In the genomic region with DNA sequence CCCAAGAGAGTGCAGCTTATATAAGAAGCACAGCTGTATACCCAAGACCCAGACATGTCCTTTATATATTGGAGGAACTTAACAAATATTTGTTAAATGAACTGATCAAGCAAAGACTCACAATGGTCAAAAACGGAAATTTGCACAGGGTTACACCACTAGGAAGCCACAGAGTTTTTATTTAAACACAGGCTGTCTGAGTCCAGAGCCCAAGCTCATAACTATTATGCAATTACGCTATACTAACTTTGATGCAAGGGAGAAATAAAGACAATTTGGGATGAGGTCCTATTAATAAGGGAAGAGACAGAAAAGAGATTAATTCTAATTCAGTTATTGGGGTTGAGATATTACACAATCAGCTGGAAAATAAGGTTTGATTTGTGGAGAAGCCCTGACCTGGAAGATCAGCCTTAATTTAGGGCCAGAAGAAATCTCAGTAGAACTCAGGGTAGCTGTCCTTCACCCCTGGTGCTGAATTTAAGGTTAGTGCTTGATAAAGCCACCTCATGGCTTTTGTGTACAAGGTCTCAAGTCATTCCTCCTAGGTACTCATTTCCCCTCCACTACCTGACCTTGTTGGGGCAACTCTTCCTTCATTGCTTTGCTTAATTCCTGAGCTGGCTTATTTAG, we compare ENCODE assay signal across 1 cellular context.
TF ChIP-seq lines count a peak whose summit lies in the region.

No MANE protein-coding gene starts in this region.

TF ChIP-seq in HepG2, 621 proteins besides CTCF, POLR2A, EP300 and RAD21 (continued from another document):
- TF ChIP-seq SYNCRIP (IDR thresholded peaks at IDR 0.05; ENCODE audit: insufficient read depth, low read depth, low read length), result no peak
